Comparison of ENCODE assay signal across 17 cellular contexts in the genomic region with DNA sequence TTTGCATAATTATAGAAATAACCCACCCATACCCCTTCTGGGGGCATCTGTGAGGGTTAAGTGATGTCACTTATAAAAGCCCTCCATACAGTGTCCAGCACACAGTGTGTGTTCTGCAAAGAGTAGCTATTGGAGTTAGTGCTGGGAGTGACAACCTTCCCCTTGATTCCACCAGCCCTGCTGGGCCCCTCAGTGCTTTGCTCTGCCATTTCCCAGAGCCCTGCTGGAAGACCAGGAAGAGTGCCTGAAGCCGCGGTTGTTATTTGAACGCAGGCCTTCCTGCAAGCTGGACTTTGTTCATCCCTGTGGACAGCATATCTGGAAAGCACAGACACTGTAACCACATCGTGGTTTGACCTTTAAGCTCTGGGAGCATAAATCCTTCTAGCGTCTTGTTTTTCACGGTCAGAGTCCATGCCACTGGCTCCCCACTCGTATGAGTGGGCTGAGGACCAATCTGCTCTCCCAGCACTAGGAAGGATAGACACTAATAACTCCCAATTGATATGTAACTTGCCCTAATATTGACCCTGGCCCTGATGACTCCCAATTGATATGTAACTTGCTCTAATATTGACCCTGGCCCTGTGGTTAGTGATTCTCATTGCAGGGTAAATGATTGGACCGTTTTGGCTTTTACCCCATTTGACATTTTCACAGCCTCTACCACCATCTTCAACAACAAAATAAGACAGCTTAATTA.
DNase-seq lines count a peak whose midpoint lies in the region; ATAC-seq and TF ChIP-seq lines count a peak whose summit lies in the region.
"Had no signal": no experiment of that assay in that cellular context is flagged by ENCODE, and none has a peak within 500 bp of the region (broad histone marks: within the 10 kb centered on the region; RNA-seq: fewer than 3 reads in every experiment).

No MANE protein-coding gene starts in this region.

- H3K36me3 ChIP-seq in osteoblast (ENCODE audit: insufficient read depth, low read length) = no peaks in the 10 kb centered on the region
- H3K36me3 ChIP-seq: BLaER1 treated with 17β-estradiol and CSF1 and Interleukin-3, amounts not matched to agents 10 nM and 100 nM; esophagus squamous epithelium; MG63; ovary had no signal

- no peaks in the 10 kb centered on the region for H3K36me3 Mint-ChIP-seq in Calu3 (ENCODE audit: insufficient read depth, unreplicated experiment)

- H3K4me3 ChIP-seq in astrocyte of the cerebellum (ENCODE audit: low read depth, low read length) = no peak overlapping the region
- no peak overlapping the region for H3K4me3 ChIP-seq in osteoblast (ENCODE audit: insufficient read depth, low read length)
- H3K4me3 ChIP-seq: BLaER1 treated with 17β-estradiol and CSF1 and Interleukin-3, amounts not matched to agents 10 nM and 100 nM; esophagus squamous epithelium; MG63; ovary had no signal

- no peaks in the 10 kb centered on the region for H3K9me3 ChIP-seq in osteoblast (ENCODE audit: low read depth, low read length)
- H3K9me3 ChIP-seq: esophagus squamous epithelium, MG63, ovary had no signal

- H3K27ac ChIP-seq in osteoblast (ENCODE audit: low read depth, low read length) = no peak overlapping the region
- H3K27ac ChIP-seq: BLaER1 treated with 17β-estradiol and CSF1 and Interleukin-3, amounts not matched to agents 10 nM and 100 nM; esophagus squamous epithelium had no signal

- H3K27ac Mint-ChIP-seq in Calu3 (ENCODE audit: unreplicated experiment) = no peak overlapping the region

- peaks cover 20% of the 10 kb centered on the region for H3K4me1 Mint-ChIP-seq in Calu3 (ENCODE audit: low read depth, unreplicated experiment)

- H3K27me3 ChIP-seq in osteoblast (ENCODE audit: insufficient read depth, low read length) = no peaks in the 10 kb centered on the region
- H3K27me3 ChIP-seq: esophagus squamous epithelium, MG63, ovary had no signal

- H3K4me1 ChIP-seq in osteoblast (ENCODE audit: insufficient read depth, low read length) = peaks cover 10% of the 10 kb centered on the region

- no peak for TF ChIP-seq CTCF in Calu3 (IDR thresholded peaks at IDR 0.05; ENCODE audit: unreplicated experiment)
- no peak for TF ChIP-seq CTCF in astrocyte of the cerebellum (IDR thresholded peaks at IDR 0.05; ENCODE audit: low read depth, low read length, missing control alignments)
- TF ChIP-seq CTCF in osteoblast (IDR thresholded peaks at IDR 0.05; ENCODE audit: extremely low read depth, low read depth, low read length) = no peak

- H3K27me3 Mint-ChIP-seq in Calu3 (ENCODE audit: unreplicated experiment) = no peaks in the 10 kb centered on the region

- BruUV-seq in Calu3 (replicated peaks; lab: Mats Ljungman, UMichigan) = no TSS peak

- H3K9me3 Mint-ChIP-seq in Calu3 (ENCODE audit: low read depth, unreplicated experiment) = no peaks in the 10 kb centered on the region

- H3K4me3 Mint-ChIP-seq in Calu3 (ENCODE audit: low read depth, unreplicated experiment) = no peak overlapping the region

- DNase-seq in Calu3 (peak; percentile 13), astrocyte of the cerebellum (ENCODE audit: low read depth) (peak; percentile 58), left ventricle myocardium superior (no peak), osteoblast (ENCODE audit: insufficient read length, low spot score, missing footprints) (no peak), NCI-H1436 treated with DMSO at 0.1 percent for 48 hours (lab: John Stamatoyannopoulos, UW) (no peak), GDM1 (lab: John Stamatoyannopoulos, UW) (no peak)
- DNase-seq: activated CD4-positive, alpha-beta T cell treated with anti-CD3 and anti-CD28 coated beads for 4 hours; esophagus squamous epithelium; MG63; NCI-H2171; stimulated activated CD4-positive, alpha-beta T cell treated with anti-CD3 and anti-CD28 coated beads, Interleukin-2, amount 100 ng/mL, for 48 hours; stimulated activated naive CD4-positive, alpha-beta T cell treated with Interleukin-2 at 50 U/mL for 16 hours; T-helper 1 cell had no signal

- peak overlapping the region; percentile 21 for H3K4me2 ChIP-seq in osteoblast (ENCODE audit: insufficient read depth, low read length)
- H3K4me2 ChIP-seq: BLaER1 treated with 17β-estradiol and CSF1 and Interleukin-3, amounts not matched to agents 10 nM and 100 nM had no signal

- no peaks in the 10 kb centered on the region for H3K79me2 ChIP-seq in osteoblast (ENCODE audit: insufficient read depth, low read length)

- in situ Hi-C loops in astrocyte of the cerebellum (cut with HindIII; ENCODE audit: low sequenced_read_pairs) = no loop called here

- no peak overlapping the region for H2AFZ ChIP-seq in osteoblast (ENCODE audit: low read length)

- ATAC-seq in left ventricle myocardium superior = peak; percentile 72
- no peak for ATAC-seq in HG02852 (IDR thresholded peaks at IDR 0.05; ENCODE audit: unreplicated experiment)
- no peak for ATAC-seq in GM18870 (IDR thresholded peaks at IDR 0.05; ENCODE audit: unreplicated experiment)

- intact Hi-C loops in Calu3 (cut with micrococcal nuclease; ENCODE audit: unreplicated experiment) (no loop called here), left ventricle myocardium superior (cut with micrococcal nuclease) (no loop called here)

- CTCF ChIA-PET in Calu3 (lab: Charles Lee) = no interaction called here

- no peaks in the 10 kb centered on the region for H4K20me1 ChIP-seq in osteoblast (ENCODE audit: insufficient read depth, low read length)
- H4K20me1 ChIP-seq: BLaER1 treated with 17β-estradiol and CSF1 and Interleukin-3, amounts not matched to agents 10 nM and 100 nM had no signal

Comparison
In these comparisons a context has a peak if more than half of its experiments do, and no peak if none do; other contexts are left out.
1. DNase-seq: peak in Calu3 (single experiment) and astrocyte of the cerebellum (single experiment); none in left ventricle myocardium superior (single experiment), osteoblast (single experiment), NCI-H1436 treated with DMSO at 0.1 percent for 48 hours (single experiment) and GDM1 (single experiment).